In the genomic region with DNA sequence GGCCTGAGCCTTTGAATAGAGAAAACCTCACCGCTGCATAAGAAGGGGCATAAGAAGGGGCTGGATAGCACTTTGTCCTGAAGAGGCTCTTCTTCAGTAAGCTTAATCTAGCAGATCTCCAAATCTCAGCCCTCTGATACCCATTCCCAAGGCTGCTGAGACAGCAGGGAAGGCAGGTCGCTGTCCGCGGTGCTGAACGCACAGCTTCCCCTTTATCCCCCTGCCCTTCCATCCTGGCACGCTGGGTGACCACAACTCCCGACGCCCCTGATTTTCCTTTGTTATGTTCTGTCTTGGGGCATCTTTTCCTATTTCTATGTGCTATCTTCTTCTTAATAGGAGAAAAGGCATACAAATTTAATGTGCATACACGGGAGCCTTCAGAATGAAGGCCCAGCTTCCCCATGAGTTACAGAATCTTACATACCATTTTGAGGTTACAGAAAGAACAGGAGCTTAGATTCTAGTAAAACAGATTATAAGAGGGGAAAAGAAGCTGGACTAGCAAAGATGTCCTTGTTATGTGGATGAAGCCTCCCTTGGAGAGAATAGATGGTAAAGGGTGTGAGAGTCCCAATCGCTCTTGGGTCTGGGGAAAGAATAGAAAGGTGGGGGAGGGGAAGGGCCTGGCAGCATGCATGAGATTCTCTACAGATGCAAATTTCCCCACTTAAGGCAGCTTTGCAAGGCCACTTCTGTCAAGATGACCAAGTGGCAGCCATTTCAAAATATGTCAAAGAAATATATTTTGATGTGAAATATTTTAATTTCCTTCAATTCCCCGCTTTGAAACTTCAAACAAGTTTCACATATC, we compare ENCODE assay signal across 9 cellular contexts. TPM values are rescaled to one million over a fixed set of nuclear protein-coding genes. Genes with fewer than 3 reads are reported as not detected.
DNase-seq lines count a peak whose midpoint lies in the region; ATAC-seq and TF ChIP-seq lines count a peak whose summit lies in the region.
"Had no signal": no experiment of that assay in that cellular context is flagged by ENCODE, and none has a peak within 500 bp of the region (broad histone marks: within the 10 kb centered on the region; RNA-seq: fewer than 3 reads in every experiment).

No MANE protein-coding gene starts in this region.

- peak; percentile 53 for ATAC-seq in left colon
- no peak for ATAC-seq in HG02763 (IDR thresholded peaks at IDR 0.05; ENCODE audit: unreplicated experiment)
- no peak for ATAC-seq in stimulated activated effector memory CD8-positive, alpha-beta T cell treated with anti-CD3 and anti-CD28 coated beads, Interleukin-12 subunit alpha, Interleukin-12 subunit beta, amount 100 ng/mL, for 72 hours
- ATAC-seq: effector memory CD8-positive, alpha-beta T cell had no signal

- no peaks in the 10 kb centered on the region for H3K9me2 ChIP-seq in GM23248 (ENCODE audit: insufficient read depth)

- H3K4me3 ChIP-seq in GM23248 (no peak overlapping the region), cardiac fibroblast (replicated peaks in 1 of 2; ENCODE audit: low read depth in 2 of 2, low read length in 2 of 2) (no peak overlapping the region)

- intact Hi-C loops in left colon (cut with DNase I, micrococcal nuclease), result no loop called here

- no peak overlapping the region for H3K27ac Mint-ChIP-seq in stimulated activated effector memory CD8-positive, alpha-beta T cell treated with anti-CD3 and anti-CD28 coated beads, Interleukin-12 subunit alpha, Interleukin-12 subunit beta, amount 100 ng/mL, for 72 hours
- H3K27ac Mint-ChIP-seq: effector memory CD8-positive, alpha-beta T cell had no signal

- no peaks in the 10 kb centered on the region for H3K4me1 ChIP-seq in GM23248 (ENCODE audit: insufficient read depth)

- no peaks in the 10 kb centered on the region for H3K79me2 ChIP-seq in GM23248 (ENCODE audit: insufficient read depth)

- WGBS in GM23248 (ENCODE audit: low coverage in 1 of 2, low lambda C conversion rate in 2 of 2, missing lambda C conversion rate in 2 of 2), 2 experiments, result 4 to 6% methylated on average over 11 of the region's 11 CpGs

- in situ Hi-C loops in GM23248 (cut with MboI), result no loop called here

- H3K4me3 Mint-ChIP-seq in stimulated activated effector memory CD8-positive, alpha-beta T cell treated with anti-CD3 and anti-CD28 coated beads, Interleukin-12 subunit alpha, Interleukin-12 subunit beta, amount 100 ng/mL, for 72 hours, result no peak overlapping the region
- H3K4me3 Mint-ChIP-seq: effector memory CD8-positive, alpha-beta T cell had no signal

- peaks cover 16% of the 10 kb centered on the region for H3K27me3 ChIP-seq in GM23248 (replicated peaks; ENCODE audit: insufficient read depth)

- TF ChIP-seq CTCF in cardiac fibroblast (IDR thresholded peaks at IDR 0.05; ENCODE audit: low read depth, low read length), result no peak

- no peaks in the 10 kb centered on the region for H3K9me3 ChIP-seq in GM23248 (ENCODE audit: low read depth)

- H3F3A ChIP-seq in GM23248 (ENCODE audit: insufficient read depth), result no peaks in the 10 kb centered on the region

- no peaks in the 10 kb centered on the region for H3K4me1 Mint-ChIP-seq in stimulated activated effector memory CD8-positive, alpha-beta T cell treated with anti-CD3 and anti-CD28 coated beads, Interleukin-12 subunit alpha, Interleukin-12 subunit beta, amount 100 ng/mL, for 72 hours

- H3K27ac ChIP-seq in GM23248, result no peak overlapping the region

- H2AFZ ChIP-seq in GM23248, result no peak overlapping the region

- peak; percentile 71 for DNase-seq in GM23248
- peak; percentile 36 for DNase-seq in NAMALWA (ENCODE audit: low spot score)
- DNase-seq in cardiac fibroblast (ENCODE audit: low read depth in 2 of 2), result peak; percentile 56 to 57
- peak in 1 of 2 donors; percentile 69 for DNase-seq in left colon
- no peak for DNase-seq in NCI-H2227 (lab: John Stamatoyannopoulos, UW; ENCODE audit: unreplicated experiment)
- DNase-seq in NCI-H226, result no peak
- DNase-seq in stimulated activated effector memory CD8-positive, alpha-beta T cell treated with anti-CD3 and anti-CD28 coated beads, Interleukin-12 subunit alpha, Interleukin-12 subunit beta, amount 100 ng/mL, for 72 hours (ENCODE audit: low spot score in 2 of 2), result no peak

- peaks cover 3% of the 10 kb centered on the region for H3K9me3 Mint-ChIP-seq in stimulated activated effector memory CD8-positive, alpha-beta T cell treated with anti-CD3 and anti-CD28 coated beads, Interleukin-12 subunit alpha, Interleukin-12 subunit beta, amount 100 ng/mL, for 72 hours

- H3K36me3 Mint-ChIP-seq in stimulated activated effector memory CD8-positive, alpha-beta T cell treated with anti-CD3 and anti-CD28 coated beads, Interleukin-12 subunit alpha, Interleukin-12 subunit beta, amount 100 ng/mL, for 72 hours, result no peaks in the 10 kb centered on the region

- no peak overlapping the region for H3K4me2 ChIP-seq in GM23248 (ENCODE audit: unreplicated experiment)

- H3K9ac ChIP-seq in GM23248, result no peak overlapping the region

- no peaks in the 10 kb centered on the region for H4K20me1 ChIP-seq in GM23248 (ENCODE audit: insufficient read depth)

- no peaks in the 10 kb centered on the region for H3K36me3 ChIP-seq in GM23248 (ENCODE audit: low read depth)

RNA-seq across cellular contexts. Expression of gene SULT4A1, which starts 5.7 kb away (rescaled TPM):
- not detected in 2 replicates for total RNA-seq in GM23248 (2014; rRNA removed; shearing (Covaris generic))
- polyA plus RNA-seq in GM23248 (2016; fragmentation: Nextera tagmentation; extraction: Ambion mirVana), result not detected in 2 replicates
- total RNA-seq in left colon, result under 1 TPM; 0.15 to 0.28 TPM

RNA-seq across cellular contexts. Expression of gene PNPLA5, which starts 23.8 kb away (rescaled TPM):
- total RNA-seq in GM23248 (2014; rRNA removed; shearing (Covaris generic)), result not detected in 2 replicates
- polyA plus RNA-seq in GM23248 (2016; fragmentation: Nextera tagmentation; extraction: Ambion mirVana), result not detected in 2 replicates
- total RNA-seq in left colon, result not detected

RNA-seq across cellular contexts. Expression of gene PNPLA3, which starts 55.6 kb away (rescaled TPM):
- total RNA-seq in GM23248 (2014; rRNA removed; shearing (Covaris generic)), result 0.13 and 0.54 TPM in 2 replicates
- 1.2 and 1.4 TPM in 2 replicates for polyA plus RNA-seq in GM23248 (2016; fragmentation: Nextera tagmentation; extraction: Ambion mirVana)
- 1 to 10 TPM in 1 of 2 donors, under 1 TPM in 1; 0.14 to 2.0 TPM for total RNA-seq in left colon

RNA-seq across cellular contexts. Expression of gene EFCAB6, which starts 55.9 kb away (rescaled TPM):
- 1.5 and 3.5 TPM in 2 replicates for total RNA-seq in GM23248 (2014; rRNA removed; shearing (Covaris generic))
- polyA plus RNA-seq in GM23248 (2016; fragmentation: Nextera tagmentation; extraction: Ambion mirVana), result 2.0 and 2.1 TPM in 2 replicates
- total RNA-seq in left colon, result 1 to 10 TPM in 1 of 2 donors, under 1 TPM in 1; 0.58 to 1.1 TPM

Comparison
In these comparisons a context has a peak if more than half of its experiments do, and no peak if none do; other contexts are left out.
1. DNase-seq: peak in GM23248 (single experiment), NAMALWA (single experiment) and cardiac fibroblast (2 of 2); none in NCI-H2227 (single experiment), NCI-H226 (single experiment) and stimulated activated effector memory CD8-positive, alpha-beta T cell treated with anti-CD3 and anti-CD28 coated beads, Interleukin-12 subunit alpha, Interleukin-12 subunit beta, amount 100 ng/mL, for 72 hours (0 of 2).